1 cellular context compared by ENCODE assay signal in the genomic region with DNA sequence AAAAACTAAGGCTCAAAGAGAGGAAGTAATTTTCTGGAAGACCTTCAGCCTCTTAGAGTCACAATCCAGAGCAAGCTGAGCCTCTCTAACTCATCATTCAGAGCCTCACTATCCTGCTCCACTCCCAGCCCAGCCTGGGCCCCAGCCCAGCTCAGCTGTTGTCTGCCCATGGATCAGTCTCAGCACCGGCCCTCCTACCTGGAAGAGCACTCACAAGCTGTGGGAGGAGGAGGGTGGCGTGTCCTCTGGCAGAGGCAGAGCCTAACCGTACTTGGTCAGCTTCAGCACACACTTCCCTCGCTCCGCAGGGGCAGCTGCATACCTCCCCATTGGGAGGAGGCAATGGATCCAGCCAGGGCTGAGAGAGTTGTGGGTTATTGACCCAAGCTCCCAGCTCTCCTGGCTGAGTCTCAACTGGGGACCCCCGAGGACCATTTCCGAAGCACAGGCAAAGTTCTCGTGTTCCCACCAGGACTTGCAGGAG.
TF ChIP-seq lines count a peak whose summit lies in the region.

No MANE protein-coding gene starts in this region.

TF ChIP-seq in GM23338, 12 proteins besides CTCF, POLR2A, EP300 and RAD21 (continued from another document):
- TF ChIP-seq POLR2AphosphoS5 (IDR thresholded peaks at IDR 0.05; ENCODE audit: low read depth) (no peak), ZNF331 (CRISPR knock-in tag; IDR thresholded peaks at IDR 0.05; ENCODE audit: low read depth) (no peak)
